In the genomic region with DNA sequence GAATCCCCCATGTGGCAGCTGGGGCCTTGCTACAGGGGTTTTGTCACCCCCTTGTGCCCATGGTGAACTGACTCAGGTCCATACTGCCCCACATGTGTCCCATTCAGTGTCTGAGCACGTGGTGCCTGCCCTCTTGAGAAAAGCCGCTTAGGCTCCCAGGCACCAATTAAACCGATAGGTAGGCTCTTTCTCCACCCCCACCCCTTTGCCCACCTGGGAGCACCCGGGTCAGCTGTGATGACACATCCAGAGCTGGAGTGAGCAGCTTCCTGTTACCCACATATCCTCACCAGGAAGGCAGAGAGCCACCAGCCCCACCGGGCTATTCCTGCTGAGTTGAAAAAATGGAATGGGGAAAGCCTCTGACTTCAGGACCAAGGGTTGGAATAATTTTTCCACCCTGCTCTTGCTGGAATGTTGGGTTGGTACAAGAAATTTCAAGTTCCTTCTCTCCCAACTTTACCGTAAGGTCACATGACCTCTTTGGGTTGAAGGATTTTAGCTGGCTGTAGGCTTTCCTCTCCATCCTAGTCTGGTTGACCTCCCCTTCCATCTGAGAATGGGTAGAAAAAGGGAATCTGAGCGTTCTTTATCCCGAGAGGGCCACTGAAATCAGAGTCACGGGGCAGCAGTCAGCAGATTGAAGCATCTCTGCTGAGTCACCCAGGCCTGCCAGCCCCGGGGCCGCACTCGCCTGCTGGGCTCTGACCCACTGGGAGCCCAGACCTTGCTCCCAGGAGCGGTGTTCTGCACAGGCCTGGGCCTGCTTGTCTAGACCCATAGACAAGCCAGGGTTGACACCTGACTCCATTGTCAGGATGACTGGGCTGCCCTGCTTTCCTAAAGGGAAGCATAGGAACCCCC, we compare ENCODE assay signal across 12 cellular contexts. TPM values are rescaled to one million over a fixed set of nuclear protein-coding genes. Genes with fewer than 3 reads are reported as not detected.
DNase-seq lines count a peak whose midpoint lies in the region; ATAC-seq, FAIRE-seq and TF ChIP-seq lines count a peak whose summit lies in the region.
"Had no signal": no experiment of that assay in that cellular context is flagged by ENCODE, and none has a peak within 500 bp of the region (broad histone marks: within the 10 kb centered on the region; RNA-seq: fewer than 3 reads in every experiment).

No MANE protein-coding gene starts in this region.

- H3K9me1 ChIP-seq in keratinocyte (ENCODE audit: control insufficient read depth, extremely low read depth, insufficient read depth, low read length) = no peaks in the 10 kb centered on the region

- peak overlapping the region; percentile 52 for H3K27ac ChIP-seq in ACC112 (ENCODE audit: low read depth, low read length)
- peak overlapping the region; percentile 80 for H3K27ac ChIP-seq in keratinocyte (ENCODE audit: control insufficient read depth, insufficient read depth, low read length)

- H3K4me3 Mint-ChIP-seq in endothelial cell (ENCODE audit: unreplicated experiment) = no peak overlapping the region
- no peak overlapping the region for H3K4me3 Mint-ChIP-seq in stimulated activated effector memory CD8-positive, alpha-beta T cell treated with anti-CD3 and anti-CD28 coated beads, Interleukin-12 subunit alpha, Interleukin-12 subunit beta, amount 100 ng/mL, for 72 hours

- H3K36me3 ChIP-seq in ACC112 (ENCODE audit: insufficient read depth, low read length) = no peaks in the 10 kb centered on the region
- no peaks in the 10 kb centered on the region for H3K36me3 ChIP-seq in keratinocyte (ENCODE audit: control insufficient read depth in 2 of 2, extremely low read depth in 1 of 2, insufficient read depth in 2 of 2, low read length in 2 of 2)

- DNase-seq in HT1080 (ENCODE audit: low read depth) (peak; percentile 70), astrocyte of the hippocampus (ENCODE audit: low read depth, low spot score) (peak; percentile 74), keratinocyte (ENCODE audit: low read depth, low spot score) (no peak), endothelial cell (ENCODE audit: low spot score) (no peak), NCI-H146 (lab: John Stamatoyannopoulos, UW) (no peak)
- no peak for DNase-seq in stimulated activated effector memory CD8-positive, alpha-beta T cell treated with anti-CD3 and anti-CD28 coated beads, Interleukin-12 subunit alpha, Interleukin-12 subunit beta, amount 100 ng/mL, for 72 hours (ENCODE audit: low spot score in 2 of 2)
- DNase-seq: CD4-positive, CD25-positive, alpha-beta regulatory T cell; naive B cell had no signal

- peaks cover 10% of the 10 kb centered on the region for H3K27me3 Mint-ChIP-seq in endothelial cell (ENCODE audit: unreplicated experiment)

- H4K20me1 ChIP-seq in keratinocyte (ENCODE audit: control insufficient read depth, extremely low read depth, insufficient read depth, low read length) = peaks cover 4% of the 10 kb centered on the region

- H3K4me1 Mint-ChIP-seq in endothelial cell (ENCODE audit: unreplicated experiment) = peaks cover 48% of the 10 kb centered on the region
- peaks cover 25% of the 10 kb centered on the region for H3K4me1 Mint-ChIP-seq in stimulated activated effector memory CD8-positive, alpha-beta T cell treated with anti-CD3 and anti-CD28 coated beads, Interleukin-12 subunit alpha, Interleukin-12 subunit beta, amount 100 ng/mL, for 72 hours

- peak overlapping the region; percentile 46 for H3K9ac ChIP-seq in keratinocyte (ENCODE audit: control insufficient read depth, extremely low read depth, insufficient read depth, low read length)

- TF ChIP-seq CTCF in keratinocyte (optimal IDR thresholded peaks at IDR 0.05 in 1 of 3, IDR thresholded peaks at IDR 0.05 in 1 of 3, conservative IDR thresholded peaks at IDR 0.05 in 1 of 3; ENCODE audit: extremely low read depth in 1 of 3, insufficient read depth in 2 of 3, low read length in 3 of 3) (no peak), endothelial cell (IDR thresholded peaks at IDR 0.05; ENCODE audit: unreplicated experiment) (no peak)

- H3K79me2 ChIP-seq in ACC112 (ENCODE audit: control insufficient read depth, insufficient read depth, low read length, unreplicated experiment) = no peaks in the 10 kb centered on the region
- no peaks in the 10 kb centered on the region for H3K79me2 ChIP-seq in keratinocyte (ENCODE audit: control insufficient read depth, insufficient read depth, low read length)

- no peaks in the 10 kb centered on the region for H3K9me3 ChIP-seq in keratinocyte (ENCODE audit: control insufficient read depth, low read depth, low read length)

- no peaks in the 10 kb centered on the region for H3K36me3 Mint-ChIP-seq in endothelial cell (ENCODE audit: low read depth, unreplicated experiment)
- H3K36me3 Mint-ChIP-seq in stimulated activated effector memory CD8-positive, alpha-beta T cell treated with anti-CD3 and anti-CD28 coated beads, Interleukin-12 subunit alpha, Interleukin-12 subunit beta, amount 100 ng/mL, for 72 hours = no peaks in the 10 kb centered on the region
- H3K36me3 Mint-ChIP-seq: CD4-positive, CD25-positive, alpha-beta regulatory T cell; naive B cell had no signal

- peak overlapping the region; percentile 17 for H2AFZ ChIP-seq in ACC112 (ENCODE audit: low read length, unreplicated experiment)
- peak overlapping the region; percentile 7 for H2AFZ ChIP-seq in keratinocyte (ENCODE audit: control insufficient read depth, low read length)

- H3K4me2 ChIP-seq in keratinocyte (ENCODE audit: control insufficient read depth, extremely low read depth, insufficient read depth, low read depth, low read length) = peak overlapping the region; percentile 76

- H3K27ac Mint-ChIP-seq in endothelial cell (ENCODE audit: unreplicated experiment) = no peak overlapping the region
- H3K27ac Mint-ChIP-seq in stimulated activated effector memory CD8-positive, alpha-beta T cell treated with anti-CD3 and anti-CD28 coated beads, Interleukin-12 subunit alpha, Interleukin-12 subunit beta, amount 100 ng/mL, for 72 hours = no peak overlapping the region

- H3K9me3 Mint-ChIP-seq in endothelial cell (ENCODE audit: unreplicated experiment) = no peaks in the 10 kb centered on the region
- no peaks in the 10 kb centered on the region for H3K9me3 Mint-ChIP-seq in stimulated activated effector memory CD8-positive, alpha-beta T cell treated with anti-CD3 and anti-CD28 coated beads, Interleukin-12 subunit alpha, Interleukin-12 subunit beta, amount 100 ng/mL, for 72 hours
- H3K9me3 Mint-ChIP-seq: CD4-positive, CD25-positive, alpha-beta regulatory T cell; naive B cell had no signal

- no peaks in the 10 kb centered on the region for H3K27me3 ChIP-seq in ACC112 (ENCODE audit: insufficient read depth, low read length)
- H3K27me3 ChIP-seq in keratinocyte (ENCODE audit: control insufficient read depth, extremely low read depth, insufficient read depth, low read length) = no peaks in the 10 kb centered on the region

- no peak for ATAC-seq in stimulated activated effector memory CD8-positive, alpha-beta T cell treated with anti-CD3 and anti-CD28 coated beads, Interleukin-12 subunit alpha, Interleukin-12 subunit beta, amount 100 ng/mL, for 72 hours
- no peak for ATAC-seq in HG03039 (IDR thresholded peaks at IDR 0.05; ENCODE audit: unreplicated experiment)
- ATAC-seq: Panc1 had no signal

- dilution Hi-C loops in keratinocyte (cut with MboI; ENCODE audit: extremely low pct_ligation_motif_present, low sequenced_read_pairs) = no loop called here

- FAIRE-seq in keratinocyte (lab: Jason Lieb, UNC) = no peak
- FAIRE-seq: endometrium had no signal

- H3K4me1 ChIP-seq in ACC112 (ENCODE audit: control insufficient read depth, insufficient read depth, low read length, unreplicated experiment) = peaks cover 30% of the 10 kb centered on the region
- peaks cover 24% of the 10 kb centered on the region for H3K4me1 ChIP-seq in keratinocyte (ENCODE audit: control insufficient read depth, extremely low read depth, insufficient read depth, low read length)

- H3K4me3 ChIP-seq in ACC112 (ENCODE audit: low read depth, low read length) = no peak overlapping the region
- no peak overlapping the region for H3K4me3 ChIP-seq in keratinocyte (ENCODE audit: control insufficient read depth in 2 of 3, extremely low read depth in 1 of 3, insufficient read depth in 2 of 3, low read depth in 1 of 3, low read length in 3 of 3)

RNA-seq across cellular contexts. Expression of a gene that starts 30.8 kb away (rescaled TPM):
- 1.5 and 2.3 TPM in 2 replicates for total RNA-seq in HT1080 (2014; rRNA removed; shearing (Covaris generic))
- 1.9 and 2.3 TPM in 2 replicates for polyA plus RNA-seq in HT1080 (2015; cell fraction: cytosol; rRNA removed)
- polyA plus RNA-seq in HT1080 (2015; cell fraction: nucleus; rRNA removed) = 1.6 and 1.8 TPM in 2 replicates
- 0.60 to 1.8 TPM (median 0.83 TPM) in 3 replicates for polyA plus RNA-seq in keratinocyte
- 0.27 TPM for polyA plus RNA-seq in keratinocyte (2011; ENCODE audit: low read depth)
- polyA plus RNA-seq in keratinocyte (2011; cell fraction: cytosol; rRNA removed) = 0.69 and 1.4 TPM in 2 replicates
- polyA plus RNA-seq in keratinocyte (2011; cell fraction: nucleus; rRNA removed) = 1.3 and 1.7 TPM in 2 replicates
- polyA plus RNA-seq in keratinocyte (2012; ENCODE audit: low replicate concordance) = 0.17 and 0.79 TPM in 2 replicates
- 1.2 to 2.4 TPM (median 2.4 TPM) in 3 replicates for polyA minus RNA-seq in keratinocyte
- polyA minus RNA-seq in keratinocyte (2011; cell fraction: cytosol; rRNA and poly(A)+ RNA removed) = 3.1 TPM
- polyA minus RNA-seq in keratinocyte (2011; cell fraction: nucleus; rRNA and poly(A)+ RNA removed) = 0.95 and 1.6 TPM in 2 replicates
- 5.6 TPM for total RNA-seq in endothelial cell (ENCODE audit: unreplicated experiment)

RNA-seq across cellular contexts. Expression of a gene that starts 47.0 kb away (rescaled TPM):
- total RNA-seq in HT1080 (2014; rRNA removed; shearing (Covaris generic)) = 4.6 and 5.1 TPM in 2 replicates
- 6.1 and 7.3 TPM in 2 replicates for polyA plus RNA-seq in HT1080 (2015; cell fraction: cytosol; rRNA removed)
- 6.4 and 6.8 TPM in 2 replicates for polyA plus RNA-seq in HT1080 (2015; cell fraction: nucleus; rRNA removed)
- 7.0 to 8.8 TPM (median 7.6 TPM) in 3 replicates for polyA plus RNA-seq in keratinocyte
- 4.7 TPM for polyA plus RNA-seq in keratinocyte (2011; ENCODE audit: low read depth)
- polyA plus RNA-seq in keratinocyte (2011; cell fraction: cytosol; rRNA removed) = 4.6 and 6.4 TPM in 2 replicates
- polyA plus RNA-seq in keratinocyte (2011; cell fraction: nucleus; rRNA removed) = 8.0 and 8.7 TPM in 2 replicates
- polyA plus RNA-seq in keratinocyte (2012; ENCODE audit: low replicate concordance) = 5.8 and 7.1 TPM in 2 replicates
- 6.6 to 11.3 TPM (median 10.7 TPM) in 3 replicates for polyA minus RNA-seq in keratinocyte
- 13.0 TPM for polyA minus RNA-seq in keratinocyte (2011; cell fraction: cytosol; rRNA and poly(A)+ RNA removed)
- polyA minus RNA-seq in keratinocyte (2011; cell fraction: nucleus; rRNA and poly(A)+ RNA removed) = 8.3 and 18.5 TPM in 2 replicates
- 12.2 TPM for total RNA-seq in endothelial cell (ENCODE audit: unreplicated experiment)

Comparison
In these comparisons a context has a peak if more than half of its experiments do, and no peak if none do; other contexts are left out.
1. DNase-seq: peak in HT1080 (single experiment) and astrocyte of the hippocampus (single experiment); none in keratinocyte (single experiment), endothelial cell (single experiment), NCI-H146 (single experiment) and stimulated activated effector memory CD8-positive, alpha-beta T cell treated with anti-CD3 and anti-CD28 coated beads, Interleukin-12 subunit alpha, Interleukin-12 subunit beta, amount 100 ng/mL, for 72 hours (0 of 2).